Comparison of ENCODE assay signal across 6 cellular contexts in genomic region chr1:248645178-248645577, GRCh38. TPM values are rescaled to one million over a fixed set of nuclear protein-coding genes. Genes with fewer than 3 reads are reported as not detected.
"Had no signal": no experiment of that assay in that cellular context is flagged by ENCODE, and none has a peak within 500 bp of the region (broad histone marks: within the 10 kb centered on the region; RNA-seq: fewer than 3 reads in every experiment).

TSS of gene OR2T35 (minus strand) at chr1:248645278. CDS start at chr1:248639258, 6,020 bp downstream.

RNA-seq across cellular contexts. Expression of gene OR2T35, which starts in this region (rescaled TPM):
- total RNA-seq: HepG2, HT-29, HT1080, IMR-90, K562 had no signal
- polyA plus RNA-seq: HepG2, IgD-negative memory B cell, IMR-90, K562 had no signal
